15 cellular contexts compared by ENCODE assay signal in the genomic region with DNA sequence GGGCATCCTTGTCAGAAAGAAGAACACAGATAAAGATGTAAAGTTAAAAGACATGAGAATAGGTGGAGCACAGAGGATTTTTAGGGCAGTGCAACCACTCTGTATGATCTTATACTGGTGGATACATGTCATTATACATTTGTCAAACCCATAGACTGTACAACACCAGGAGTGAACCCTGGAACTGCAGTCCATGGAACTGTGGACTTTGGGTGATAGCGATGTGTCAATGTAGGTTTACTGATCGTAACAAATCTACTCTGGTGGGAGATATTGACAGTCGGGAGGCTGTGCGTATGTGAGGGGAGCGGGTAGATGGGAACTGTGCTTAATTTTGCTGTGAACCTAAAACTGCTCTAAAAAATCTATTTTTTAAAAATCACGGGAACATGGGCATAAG.
DNase-seq lines count a peak whose midpoint lies in the region; ATAC-seq and TF ChIP-seq lines count a peak whose summit lies in the region.
"Had no signal": no experiment of that assay in that cellular context is flagged by ENCODE, and none has a peak within 500 bp of the region (broad histone marks: within the 10 kb centered on the region; RNA-seq: fewer than 3 reads in every experiment).

No MANE protein-coding gene starts in this region.

- peak; percentile 67 for ATAC-seq in left lobe of liver
- ATAC-seq: A549; CD8-positive, alpha-beta T cell had no signal

- no peak overlapping the region for H3K27ac ChIP-seq in liver (ENCODE audit: low read depth in 1 of 2, low read length in 2 of 2)
- H3K27ac ChIP-seq: A549; BLaER1 treated with 17β-estradiol and CSF1 and Interleukin-3, amounts not matched to agents 10 nM and 100 nM; C4-2B had no signal

- H3K9ac ChIP-seq in liver (ENCODE audit: low read depth in 1 of 2, low read length in 2 of 2) = no peak overlapping the region
- H3K9ac ChIP-seq: BLaER1 treated with 17β-estradiol and CSF1 and Interleukin-3, amounts not matched to agents 10 nM and 100 nM had no signal

- no peaks in the 10 kb centered on the region for H3K9me3 ChIP-seq in liver (ENCODE audit: control insufficient read depth in 4 of 4, low read length in 3 of 4)
- H3K9me3 ChIP-seq: A549; BLaER1 treated with 17β-estradiol and CSF1 and Interleukin-3, amounts not matched to agents 10 nM and 100 nM; Caco-2 had no signal

- no peaks in the 10 kb centered on the region for H3K36me3 ChIP-seq in liver (ENCODE audit: control insufficient read depth in 4 of 4, insufficient read depth in 3 of 4, low read depth in 1 of 4, low read length in 3 of 4)
- H3K36me3 ChIP-seq: BLaER1 treated with 17β-estradiol and CSF1 and Interleukin-3, amounts not matched to agents 10 nM and 100 nM had no signal

- WGBS in liver = 51% methylated on average over 6 of the region's 6 CpGs

- H3K4me1 ChIP-seq in liver (ENCODE audit: control insufficient read depth in 4 of 4, insufficient read depth in 4 of 4, low read length in 3 of 4) = peaks cover 0 to 12% (median 4%) of the 10 kb centered on the region in 4 donors
- H3K4me1 ChIP-seq: A549; BLaER1 treated with 17β-estradiol and CSF1 and Interleukin-3, amounts not matched to agents 10 nM and 100 nM; Caco-2 had no signal

- TF ChIP-seq CTCF in liver (IDR thresholded peaks at IDR 0.05; ENCODE audit: low read depth, low read length, missing input control) = no peak

- no peak overlapping the region for H3K4me3 ChIP-seq in liver (ENCODE audit: low read depth in 1 of 3, low read length in 3 of 3)
- H3K4me3 ChIP-seq: A549; BLaER1 treated with 17β-estradiol and CSF1 and Interleukin-3, amounts not matched to agents 10 nM and 100 nM had no signal

- peak in 1 of 2 donors; percentile 24 for TF ChIP-seq RAD21 in liver (IDR thresholded peaks at IDR 0.05)

- DNase-seq in left lobe of liver (ENCODE audit: low spot score) (no peak), medulla oblongata (ENCODE audit: extremely low spot score) (no peak), 8988T (no peak), NCI-H446 treated with DMSO at 0.1 percent for 48 hours (lab: John Stamatoyannopoulos, UW) (no peak)
- DNase-seq: AML-193; Caco-2; Calu3; CD4-positive, alpha-beta T cell; CD8-positive, alpha-beta T cell; DMS79 treated with DMSO at 0.1 percent for 48 hours; GF-D8 had no signal

- no peaks in the 10 kb centered on the region for H3K27me3 ChIP-seq in liver (ENCODE audit: control insufficient read depth in 4 of 4, insufficient read depth in 4 of 4, low read length in 3 of 4)
- H3K27me3 ChIP-seq: BLaER1 treated with 17β-estradiol and CSF1 and Interleukin-3, amounts not matched to agents 10 nM and 100 nM had no signal

TF ChIP-seq in liver, 16 proteins besides CTCF, POLR2A, EP300 and RAD21:
- TF ChIP-seq HNF4A (conservative IDR thresholded peaks at IDR 0.05) (peak; percentile 99), NR2F2 (IDR thresholded peaks at IDR 0.05) (no peak), RXRA (IDR thresholded peaks at IDR 0.05) (peak; percentile 20 to 54), FOXA2 (IDR thresholded peaks at IDR 0.05) (no peak), SP1 (IDR thresholded peaks at IDR 0.05) (peak; percentile 60), JUND (IDR thresholded peaks at IDR 0.05) (peak in 1 of 2 donors; percentile 49), FOXA1 (IDR thresholded peaks at IDR 0.05) (peak; percentile 24), GABPA (IDR thresholded peaks at IDR 0.05 in 1 of 2, conservative IDR thresholded peaks at IDR 0.05 in 1 of 2) (no peak), YY1 (IDR thresholded peaks at IDR 0.05) (no peak), HNF4G (IDR thresholded peaks at IDR 0.05) (peak; percentile 88)
- TF ChIP-seq, protein P1, sequence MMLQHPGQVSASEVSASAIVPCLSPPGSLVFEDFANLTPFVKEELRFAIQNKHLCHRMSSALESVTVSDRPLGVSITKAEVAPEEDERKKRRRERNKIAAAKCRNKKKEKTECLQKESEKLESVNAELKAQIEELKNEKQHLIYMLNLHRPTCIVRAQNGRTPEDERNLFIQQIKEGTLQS (IDR thresholded peaks at IDR 0.05) = no peak
- TF ChIP-seq, protein P2, sequence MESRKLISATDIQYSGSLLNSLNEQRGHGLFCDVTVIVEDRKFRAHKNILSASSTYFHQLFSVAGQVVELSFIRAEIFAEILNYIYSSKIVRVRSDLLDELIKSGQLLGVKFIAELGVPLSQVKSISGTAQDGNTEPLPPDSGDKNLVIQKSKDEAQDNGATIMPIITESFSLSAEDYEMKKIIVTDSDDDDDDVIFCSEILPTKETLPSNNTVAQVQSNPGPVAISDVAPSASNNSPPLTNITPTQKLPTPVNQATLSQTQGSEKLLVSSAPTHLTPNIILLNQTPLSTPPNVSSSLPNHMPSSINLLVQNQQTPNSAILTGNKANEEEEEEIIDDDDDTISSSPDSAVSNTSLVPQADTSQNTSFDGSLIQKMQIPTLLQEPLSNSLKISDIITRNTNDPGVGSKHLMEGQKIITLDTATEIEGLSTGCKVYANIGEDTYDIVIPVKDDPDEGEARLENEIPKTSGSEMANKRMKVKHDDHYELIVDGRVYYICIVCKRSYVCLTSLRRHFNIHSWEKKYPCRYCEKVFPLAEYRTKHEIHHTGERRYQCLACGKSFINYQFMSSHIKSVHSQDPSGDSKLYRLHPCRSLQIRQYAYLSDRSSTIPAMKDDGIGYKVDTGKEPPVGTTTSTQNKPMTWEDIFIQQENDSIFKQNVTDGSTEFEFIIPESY (IDR thresholded peaks at IDR 0.05) = peak; percentile 28
